In genomic region chr3:102536479-102536878, GRCh38 we compare ENCODE assay signal across 8 cellular contexts.
DNase-seq lines count a peak whose midpoint lies in the region; ATAC-seq and TF ChIP-seq lines count a peak whose summit lies in the region.

No MANE protein-coding gene starts in this region.

- POLR2A ChIA-PET in AG04450 (lab: Yijun Ruan, JAX) = no interaction called here

- no peak overlapping the region for H3K27ac ChIP-seq in AG04450 (ENCODE audit: low read depth, low read length)

- ATAC-seq in GM18498 (IDR thresholded peaks at IDR 0.05; ENCODE audit: unreplicated experiment) (peak; percentile 52), HG03378 (IDR thresholded peaks at IDR 0.05; ENCODE audit: unreplicated experiment) (peak; percentile 68), GM21825 (IDR thresholded peaks at IDR 0.05; ENCODE audit: unreplicated experiment) (no peak)

- intact Hi-C loops in posterior cingulate gyrus (cut with DNase I) = loop anchor here (1.0 to 5.0 kb wide), 2 partner anchors 307 to 734 kb away; no protein-coding TSS in a partner anchor

- no peaks in the 10 kb centered on the region for H3K27me3 ChIP-seq in AG04450 (ENCODE audit: control insufficient read depth, insufficient read depth, low read length)

- peak; percentile 48 for TF ChIP-seq CTCF in AG04450 (IDR thresholded peaks at IDR 0.05; ENCODE audit: low read depth, low read length)

- DNase-seq in AG04450 (ENCODE audit: low read depth, low spot score) (peak; percentile 4), NCI-H82 (lab: John Stamatoyannopoulos, UW) (peak; percentile 94), cerebellum (ENCODE audit: low spot score) (peak; percentile 12), lung microvascular endothelial cell (ENCODE audit: low read depth in 2 of 2) (peak; percentile 32 to 48), posterior cingulate gyrus (no peak)

- no peaks in the 10 kb centered on the region for H3K9me3 ChIP-seq in AG04450 (ENCODE audit: control insufficient read depth, insufficient read depth, low read length)

- CTCF ChIA-PET in AG04450 (lab: Charles Lee) = interaction anchor here (0.6 to 12.1 kb wide), 22 partner anchors 10 to 1374 kb away, joined by 3 to 366 read pairs (median 4); no protein-coding TSS in a partner anchor

- H3K4me3 ChIP-seq in AG04450 (ENCODE audit: low read depth, low read length) = no peak overlapping the region

Comparison
In these comparisons a context has a peak if more than half of its experiments do, and no peak if none do; other contexts are left out.
1. DNase-seq: peak in AG04450 (single experiment), NCI-H82 (single experiment), cerebellum (single experiment) and lung microvascular endothelial cell (2 of 2); none in posterior cingulate gyrus (0 of 10).